ENCODE assay signal across 8 cellular contexts in the genomic region with DNA sequence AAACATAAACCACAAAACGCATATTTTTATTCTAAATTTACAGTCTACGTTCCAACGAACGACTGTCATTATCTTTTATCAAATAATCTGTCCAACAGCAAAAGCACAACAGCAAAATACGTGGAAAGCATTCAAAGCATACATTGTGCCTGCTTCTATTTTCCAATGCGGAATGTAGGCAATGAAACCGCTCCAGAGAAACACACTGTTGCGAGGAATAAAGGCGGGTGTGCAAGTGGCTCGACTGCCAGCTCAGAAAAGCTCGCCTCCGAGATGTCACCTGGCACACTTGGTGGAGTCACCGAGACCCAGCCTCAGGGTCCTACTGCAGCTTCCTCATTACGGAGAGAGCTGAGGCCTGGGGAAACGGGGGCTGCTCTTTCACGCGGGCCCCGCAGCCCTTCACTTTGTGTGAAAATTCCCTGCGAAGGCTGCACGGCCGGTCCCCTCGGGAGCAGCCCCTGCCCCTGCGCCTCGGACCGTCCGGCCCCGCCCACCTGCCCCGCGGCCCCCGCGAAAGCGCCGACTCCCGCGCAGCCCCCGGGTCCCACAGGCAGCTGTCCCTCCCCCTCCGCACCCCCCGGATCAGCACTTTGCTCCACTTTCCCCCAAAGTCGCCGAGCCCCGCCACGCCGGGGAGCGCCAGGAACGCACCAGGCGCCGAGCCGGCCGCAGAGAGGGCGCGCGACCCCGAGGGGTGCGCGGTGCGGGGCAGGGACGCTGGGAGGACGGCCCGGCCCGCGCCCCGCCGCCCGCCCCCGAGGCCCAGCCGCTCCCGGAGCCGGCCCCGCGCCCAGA. TPM values are rescaled to one million over a fixed set of nuclear protein-coding genes. Genes with fewer than 3 reads are reported as not detected.
A peak's percentile ranks its signal among the peaks of the same experiment; 100 is the strongest.
DNase-seq lines count a peak whose midpoint lies in the region; ATAC-seq, FAIRE-seq and TF ChIP-seq lines count a peak whose summit lies in the region.

No MANE protein-coding gene starts in this region.

- no peak for TF ChIP-seq CTCF in endothelial cell of umbilical vein (IDR thresholded peaks at IDR 0.05; ENCODE audit: extremely low read depth in 1 of 2, insufficient read depth in 1 of 2, low read depth in 1 of 2, low read length in 2 of 2)
- TF ChIP-seq CTCF in mucosa of descending colon (IDR thresholded peaks at IDR 0.05) = no peak

- no peaks in the 10 kb centered on the region for H3K27me3 ChIP-seq in endothelial cell of umbilical vein (ENCODE audit: control insufficient read depth in 2 of 2, insufficient read depth in 2 of 2, low read length in 2 of 2)

- peak overlapping the region; percentile 64 to 97 (median 76) for H3K4me3 ChIP-seq in endothelial cell of umbilical vein (replicated peaks in 1 of 3; ENCODE audit: insufficient read depth in 1 of 3, low read depth in 1 of 3, low read length in 3 of 3)
- peak overlapping the region; percentile 68 for H3K4me3 ChIP-seq in mucosa of descending colon

- H3K9me3 ChIP-seq in endothelial cell of umbilical vein (replicated peaks; ENCODE audit: control insufficient read depth, insufficient read depth, low read length) = no peaks in the 10 kb centered on the region
- no peaks in the 10 kb centered on the region for H3K9me3 ChIP-seq in mucosa of descending colon

- BruUV-seq in endothelial cell of umbilical vein (replicated peaks; lab: Mats Ljungman, UMichigan) = no TSS peak

- H3K4me1 ChIP-seq in endothelial cell of umbilical vein (ENCODE audit: control insufficient read depth, extremely low read depth, insufficient read depth, low read length) (peaks cover 55% of the 10 kb centered on the region), mucosa of descending colon (ENCODE audit: low read depth) (peaks cover 37% of the 10 kb centered on the region)

- H3K9ac ChIP-seq in endothelial cell of umbilical vein (replicated peaks; ENCODE audit: extremely low read depth, insufficient read depth, low read length) = peak overlapping the region; percentile 80

- dilution Hi-C loops in endothelial cell of umbilical vein (cut with MboI; ENCODE audit: extremely low pct_ligation_motif_present, low sequenced_read_pairs) = no loop called here

- intact Hi-C loops in endothelial cell of umbilical vein (cut with micrococcal nuclease) = loop anchor here (1.0 to 2.0 kb wide), 2 partner anchors 103 to 337 kb away; no protein-coding TSS in a partner anchor
- intact Hi-C loops in mucosa of descending colon (cut with DNase I, micrococcal nuclease) = no loop called here

- peak; percentile 55 for ATAC-seq in mucosa of descending colon
- ATAC-seq in HG02981 (IDR thresholded peaks at IDR 0.05; ENCODE audit: unreplicated experiment) = no peak

- POLR2A ChIA-PET in endothelial cell of umbilical vein (lab: Charles Lee) = interaction anchor here (2.1 kb wide), 1 partner anchor 81 kb away, joined by 5 read pairs; no protein-coding TSS in a partner anchor

- peak; percentile 15 for FAIRE-seq in endothelial cell of umbilical vein (lab: Jason Lieb, UNC)

- CTCF ChIA-PET in endothelial cell of umbilical vein (lab: Charles Lee) = interaction anchor here (0.7 to 4.3 kb wide), 25 partner anchors 10 to 336 kb away, joined by 3 to 37 read pairs (median 5); no protein-coding TSS in a partner anchor

- TF ChIP-seq POLR2A in endothelial cell of umbilical vein (IDR thresholded peaks at IDR 0.05; ENCODE audit: low read depth, low read length) = no peak

- no peaks in the 10 kb centered on the region for H3K9me1 ChIP-seq in endothelial cell of umbilical vein (replicated peaks; ENCODE audit: control insufficient read depth, extremely low read depth, insufficient read depth, low read length)

- peak; percentile 43 for DNase-seq in SKM-1 treated with dmso at 0.1 percent for 144 hours (lab: John Stamatoyannopoulos, UW; ENCODE audit: unreplicated experiment)
- no peak for DNase-seq in SKM-1 (lab: John Stamatoyannopoulos, UW; ENCODE audit: unreplicated experiment)
- DNase-seq in NCI-H345 (lab: John Stamatoyannopoulos, UW) = peak; percentile 71
- DNase-seq in activated T-cell treated with anti-CD3 and anti-CD28 coated beads for 24 hours (ENCODE audit: low read depth) = peak; percentile 35
- peak; percentile 67 for DNase-seq in endothelial cell of umbilical vein (ENCODE audit: low read depth, low spot score)
- peak; percentile 74 to 83 (median 77) for DNase-seq in mucosa of descending colon
- peak; percentile 9 to 32 for DNase-seq in stimulated activated CD8-positive, alpha-beta memory T cell treated with anti-CD3 and anti-CD28 coated beads, Interleukin-7, amount 100 ng/mL, for 1 hour (ENCODE audit: low read depth in 2 of 2)

- no peaks in the 10 kb centered on the region for H3K36me3 ChIP-seq in endothelial cell of umbilical vein (ENCODE audit: control insufficient read depth in 2 of 2, extremely low read depth in 1 of 2, insufficient read depth in 2 of 2, low read length in 2 of 2)
- no peaks in the 10 kb centered on the region for H3K36me3 ChIP-seq in mucosa of descending colon (ENCODE audit: low read depth)

- peak overlapping the region; percentile 22 for H3K27ac ChIP-seq in endothelial cell of umbilical vein (ENCODE audit: insufficient read depth, low read depth, low read length)

- H3K4me2 ChIP-seq in endothelial cell of umbilical vein (ENCODE audit: insufficient read depth, low read length) = peak overlapping the region; percentile 98

- no peaks in the 10 kb centered on the region for H4K20me1 ChIP-seq in endothelial cell of umbilical vein (replicated peaks; ENCODE audit: control insufficient read depth, extremely low read depth, insufficient read depth, low read length)

- H2AFZ ChIP-seq in endothelial cell of umbilical vein (ENCODE audit: low read depth, low read length) = peak overlapping the region; percentile 28

- peaks cover 48% of the 10 kb centered on the region for H3K79me2 ChIP-seq in endothelial cell of umbilical vein (ENCODE audit: control insufficient read depth, insufficient read depth, low read length)

TF ChIP-seq in endothelial cell of umbilical vein, 7 proteins besides CTCF, POLR2A, EP300 and RAD21:
- TF ChIP-seq MAX (IDR thresholded peaks at IDR 0.05; ENCODE audit: insufficient read depth, insufficient read length) (no peak), GATA2 (IDR thresholded peaks at IDR 0.05; ENCODE audit: insufficient read depth, insufficient read length, low read depth, low read length) (peak; percentile 16)

RNA-seq across cellular contexts. Expression of gene MGAT4A, which starts 0.7 kb away (rescaled TPM):
- 42.2 and 47.6 TPM in 2 replicates for total RNA-seq in endothelial cell of umbilical vein
- 8.2 and 9.2 TPM in 2 replicates for polyA plus RNA-seq in endothelial cell of umbilical vein
- 10.0 and 11.5 TPM in 2 replicates for polyA plus RNA-seq in endothelial cell of umbilical vein (2011; cell fraction: cytosol; rRNA removed)
- 22.1 and 37.9 TPM in 2 replicates for polyA plus RNA-seq in endothelial cell of umbilical vein (2011; cell fraction: nucleus; rRNA removed)
- 31.6 and 54.3 TPM in 2 replicates for polyA plus RNA-seq in endothelial cell of umbilical vein (2012)
- polyA minus RNA-seq in endothelial cell of umbilical vein = 24.5 and 26.6 TPM in 2 replicates
- polyA minus RNA-seq in endothelial cell of umbilical vein (2011; cell fraction: cytosol; rRNA and poly(A)+ RNA removed) = not detected
- 28.3 and 39.7 TPM in 2 replicates for polyA minus RNA-seq in endothelial cell of umbilical vein (2011; cell fraction: nucleus; rRNA and poly(A)+ RNA removed)
- total RNA-seq in mucosa of descending colon = 100 to 1,000 TPM in 2 of 3 donors, 10 to 100 TPM in 1; 73.8 to 158 (median 138) TPM
